Comparison of ENCODE assay signal across 15 cellular contexts in genomic region chrX:110698696-110699095, GRCh38.
DNase-seq lines count a peak whose midpoint lies in the region; ATAC-seq, FAIRE-seq and TF ChIP-seq lines count a peak whose summit lies in the region.
"Had no signal": no experiment of that assay in that cellular context is flagged by ENCODE, and none has a peak within 500 bp of the region (broad histone marks: within the 10 kb centered on the region; RNA-seq: fewer than 3 reads in every experiment).

No MANE protein-coding gene starts in this region.

- TF ChIP-seq CTCF in astrocyte (IDR thresholded peaks at IDR 0.05; ENCODE audit: insufficient read depth, low read depth, low read length) (no peak), left ventricle myocardium inferior (IDR thresholded peaks at IDR 0.05; ENCODE audit: borderline replicate concordance) (no peak)

- H2AFZ ChIP-seq in astrocyte (ENCODE audit: low read depth, low read length): no peak overlapping the region

- H3K4me1 Mint-ChIP-seq in astrocyte (ENCODE audit: low read depth, unreplicated experiment): no peaks in the 10 kb centered on the region
- H3K4me1 Mint-ChIP-seq: central memory CD8-positive, alpha-beta T cell had no signal

- H4K20me1 ChIP-seq in astrocyte (ENCODE audit: insufficient read depth, low read length): no peaks in the 10 kb centered on the region

- H3K36me3 ChIP-seq in astrocyte (ENCODE audit: insufficient read depth, low read length) (no peaks in the 10 kb centered on the region), left ventricle myocardium inferior (no peaks in the 10 kb centered on the region)

- FAIRE-seq in astrocyte (lab: Jason Lieb, UNC): peak; percentile 59

- H3K4me3 ChIP-seq in astrocyte (ENCODE audit: insufficient read depth, low read depth, low read length) (no peak overlapping the region), left ventricle myocardium inferior (no peak overlapping the region)

- peaks cover 4% of the 10 kb centered on the region for H3K27me3 Mint-ChIP-seq in astrocyte (ENCODE audit: low read depth, unreplicated experiment)
- H3K27me3 Mint-ChIP-seq: central memory CD8-positive, alpha-beta T cell had no signal

- H3K9ac ChIP-seq in astrocyte (ENCODE audit: low read length): no peak overlapping the region

- no peak overlapping the region for H3K27ac ChIP-seq in astrocyte (ENCODE audit: low read depth, low read length)
- no peak overlapping the region for H3K27ac ChIP-seq in left ventricle myocardium inferior (replicated peaks)
- H3K27ac ChIP-seq: epithelial cell of prostate had no signal

- DNase-seq in astrocyte (ENCODE audit: low read depth) (no peak), NCI-H2171 (lab: John Stamatoyannopoulos, UW) (no peak), left ventricle myocardium inferior (no peak)
- DNase-seq in stimulated activated CD4-positive, alpha-beta T cell treated with anti-CD3 and anti-CD28 coated beads, Interleukin-4, amount 100 ng/mL, for 1 hour: no peak
- no peak for DNase-seq in activated CD8-positive, alpha-beta memory T cell treated with anti-CD3 and anti-CD28 coated beads, Interleukin-2, amount 50 U/mL, for 4 hours
- DNase-seq: activated naive CD4-positive, alpha-beta T cell treated with Interleukin-2 at 50 U/mL for 16 hours; hypothalamus; Karpas-422; NCI-H2171 treated with DMSO at 0.1 percent for 48 hours; T-helper 2 cell had no signal

- no peak overlapping the region for H3K27ac Mint-ChIP-seq in astrocyte (ENCODE audit: unreplicated experiment)

- no peak overlapping the region for H3K4me2 ChIP-seq in astrocyte (ENCODE audit: low read length)

- H3K27me3 ChIP-seq in astrocyte (ENCODE audit: insufficient read depth, low read length) (no peaks in the 10 kb centered on the region), left ventricle myocardium inferior (ENCODE audit: low read depth) (no peaks in the 10 kb centered on the region)

- H3K79me2 ChIP-seq in astrocyte (ENCODE audit: insufficient read depth, low read length): no peaks in the 10 kb centered on the region

- peaks cover 1% of the 10 kb centered on the region for H3K9me3 Mint-ChIP-seq in astrocyte (ENCODE audit: unreplicated experiment)
- H3K9me3 Mint-ChIP-seq: central memory CD8-positive, alpha-beta T cell had no signal

- intact Hi-C loops in left ventricle myocardium inferior (cut with micrococcal nuclease): no loop called here

- no peaks in the 10 kb centered on the region for H3K36me3 Mint-ChIP-seq in astrocyte (ENCODE audit: low read depth, unreplicated experiment)

- peak; percentile 58 for ATAC-seq in GM18873 (IDR thresholded peaks at IDR 0.05; ENCODE audit: low FRiP score, unreplicated experiment)
- ATAC-seq in GM21529 (IDR thresholded peaks at IDR 0.05; ENCODE audit: unreplicated experiment): peak; percentile 74
- peak; percentile 56 for ATAC-seq in HG03108 (IDR thresholded peaks at IDR 0.05; ENCODE audit: unreplicated experiment)

- no peaks in the 10 kb centered on the region for H3K9me3 ChIP-seq in astrocyte (ENCODE audit: insufficient read depth, low read depth, low read length)
- H3K9me3 ChIP-seq in left ventricle myocardium inferior (replicated peaks): no peaks in the 10 kb centered on the region

- no peak overlapping the region for H3K4me3 Mint-ChIP-seq in astrocyte (ENCODE audit: unreplicated experiment)
- H3K4me3 Mint-ChIP-seq: central memory CD8-positive, alpha-beta T cell had no signal

- H3K4me1 ChIP-seq in astrocyte (ENCODE audit: insufficient read depth, low read length): no peaks in the 10 kb centered on the region
- H3K4me1 ChIP-seq in left ventricle myocardium inferior: no peaks in the 10 kb centered on the region
